In the genomic region with DNA sequence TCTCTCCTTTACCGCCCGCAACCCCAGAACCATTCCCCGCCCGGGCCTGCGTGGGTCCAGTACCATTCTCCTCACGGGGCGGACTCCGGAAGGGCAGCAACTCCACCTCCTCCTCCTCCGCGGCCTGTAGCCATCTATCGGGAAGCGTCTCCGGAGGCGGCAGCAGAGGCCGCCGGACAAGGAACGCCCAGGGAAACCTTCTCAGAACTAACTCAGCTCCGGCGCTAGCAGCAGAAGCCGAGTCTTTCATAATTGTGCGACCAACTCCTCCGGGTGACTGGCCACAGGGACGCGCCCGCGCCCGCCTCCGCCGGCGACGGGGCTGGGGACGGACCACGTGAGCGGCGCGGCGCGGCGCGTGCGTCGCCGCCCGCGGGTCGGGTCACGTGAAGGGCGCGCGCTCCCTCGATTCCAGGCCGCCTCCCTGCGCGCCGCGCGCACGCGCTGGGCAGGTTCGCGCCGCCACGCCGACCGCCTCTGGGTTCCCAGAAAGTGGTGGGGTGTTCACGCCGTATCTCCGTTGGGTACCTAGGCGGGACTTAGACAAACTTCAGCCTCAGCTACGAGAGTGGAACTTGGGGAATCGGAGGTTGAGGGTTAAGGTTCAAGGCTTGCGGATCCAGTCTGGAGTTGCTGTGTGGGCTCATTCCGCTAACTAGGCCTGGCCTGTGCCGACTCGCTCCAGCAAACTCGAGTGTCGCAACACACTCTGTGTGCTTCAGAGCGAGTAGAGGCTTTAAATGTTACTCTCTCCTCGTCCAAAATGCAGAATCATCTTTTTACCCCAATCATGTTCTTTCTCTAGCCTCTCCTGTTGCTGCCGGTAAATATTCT, we compare ENCODE assay signal across 1 cellular context.
TF ChIP-seq lines count a peak whose summit lies in the region.

Gene TRPM7 (minus strand): TSS at position 330 of the 834 bp plus-strand sequence. CDS start 264 bp downstream, at position 66.

TF ChIP-seq in K562, 482 proteins besides CTCF, POLR2A, EP300 and RAD21 (continued from another document):
- TF ChIP-seq TEAD4 (IDR thresholded peaks at IDR 0.05; ENCODE audit: low read length) (peak; percentile 46; the same call in 1 of the 2 replicates), TEAD4 (CRISPR knock-in tag; IDR thresholded peaks at IDR 0.05; ENCODE audit: borderline replicate concordance) (no peak), ZNF444 (CRISPR knock-in tag; IDR thresholded peaks at IDR 0.05) (no peak), TSC22D4 (tag; IDR thresholded peaks at IDR 0.05) (no peak), ZNF707 (CRISPR knock-in tag; conservative IDR thresholded peaks at IDR 0.05) (no peak), HMGN3 (IDR thresholded peaks at IDR 0.05; ENCODE audit: borderline replicate concordance, extremely low read depth, insufficient read length, low read depth, low read length) (peak; percentile 79), ZNF778 (CRISPR knock-in tag; IDR thresholded peaks at IDR 0.05) (no peak), ZNF609 (CRISPR knock-in tag; IDR thresholded peaks at IDR 0.05; ENCODE audit: borderline replicate concordance) (0 out of 2 replicates have a peak, but pooled peaks have one; percentile 78), LARP7 (IDR thresholded peaks at IDR 0.05) (no peak), RAD51 (IDR thresholded peaks at IDR 0.05; ENCODE audit: borderline replicate concordance, low read depth) (peak; percentile 60), TRIM28 (IDR thresholded peaks at IDR 0.05) (no peak), TAF7 (tag; IDR thresholded peaks at IDR 0.05) (peak; percentile 46; the same call in 1 of the 2 replicates), CAMTA2 (CRISPR knock-in tag; conservative IDR thresholded peaks at IDR 0.05) (no peak), SIN3B (IDR thresholded peaks at IDR 0.05; ENCODE audit: low read depth) (peak; percentile 75), CHD4 (IDR thresholded peaks at IDR 0.05; ENCODE audit: insufficient read depth, insufficient replicate concordance, low read depth, low read length, poor library complexity, severe bottlenecking) (no peak), FUS (optimal IDR thresholded peaks at IDR 0.05; ENCODE audit: low read depth, low read length) (no peak), ZNF407 (IDR thresholded peaks at IDR 0.05; ENCODE audit: low read depth) (no peak), HNRNPLL (IDR thresholded peaks at IDR 0.05; ENCODE audit: low read depth, low read length, poor library complexity, severe bottlenecking) (no peak), ESRRA (IDR thresholded peaks at IDR 0.05; ENCODE audit: borderline replicate concordance, low read depth) (peak; percentile 70), ZNF263 (CRISPR knock-in tag; IDR thresholded peaks at IDR 0.05; ENCODE audit: borderline replicate concordance) (no peak), KLF10 (CRISPR knock-in tag; IDR thresholded peaks at IDR 0.05) (no peak), DPF2 (IDR thresholded peaks at IDR 0.05) (no peak; the same call in none of the 2 replicates)
- TF ChIP-seq, protein P1, sequence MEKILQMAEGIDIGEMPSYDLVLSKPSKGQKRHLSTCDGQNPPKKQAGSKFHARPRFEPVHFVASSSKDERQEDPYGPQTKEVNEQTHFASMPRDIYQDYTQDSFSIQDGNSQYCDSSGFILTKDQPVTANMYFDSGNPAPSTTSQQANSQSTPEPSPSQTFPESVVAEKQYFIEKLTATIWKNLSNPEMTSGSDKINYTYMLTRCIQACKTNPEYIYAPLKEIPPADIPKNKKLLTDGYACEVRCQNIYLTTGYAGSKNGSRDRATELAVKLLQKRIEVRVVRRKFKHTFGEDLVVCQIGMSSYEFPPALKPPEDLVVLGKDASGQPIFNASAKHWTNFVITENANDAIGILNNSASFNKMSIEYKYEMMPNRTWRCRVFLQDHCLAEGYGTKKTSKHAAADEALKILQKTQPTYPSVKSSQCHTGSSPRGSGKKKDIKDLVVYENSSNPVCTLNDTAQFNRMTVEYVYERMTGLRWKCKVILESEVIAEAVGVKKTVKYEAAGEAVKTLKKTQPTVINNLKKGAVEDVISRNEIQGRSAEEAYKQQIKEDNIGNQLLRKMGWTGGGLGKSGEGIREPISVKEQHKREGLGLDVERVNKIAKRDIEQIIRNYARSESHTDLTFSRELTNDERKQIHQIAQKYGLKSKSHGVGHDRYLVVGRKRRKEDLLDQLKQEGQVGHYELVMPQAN (IDR thresholded peaks at IDR 0.05; ENCODE audit: borderline replicate concordance) = peak; percentile 75
- TF ChIP-seq, protein P2, sequence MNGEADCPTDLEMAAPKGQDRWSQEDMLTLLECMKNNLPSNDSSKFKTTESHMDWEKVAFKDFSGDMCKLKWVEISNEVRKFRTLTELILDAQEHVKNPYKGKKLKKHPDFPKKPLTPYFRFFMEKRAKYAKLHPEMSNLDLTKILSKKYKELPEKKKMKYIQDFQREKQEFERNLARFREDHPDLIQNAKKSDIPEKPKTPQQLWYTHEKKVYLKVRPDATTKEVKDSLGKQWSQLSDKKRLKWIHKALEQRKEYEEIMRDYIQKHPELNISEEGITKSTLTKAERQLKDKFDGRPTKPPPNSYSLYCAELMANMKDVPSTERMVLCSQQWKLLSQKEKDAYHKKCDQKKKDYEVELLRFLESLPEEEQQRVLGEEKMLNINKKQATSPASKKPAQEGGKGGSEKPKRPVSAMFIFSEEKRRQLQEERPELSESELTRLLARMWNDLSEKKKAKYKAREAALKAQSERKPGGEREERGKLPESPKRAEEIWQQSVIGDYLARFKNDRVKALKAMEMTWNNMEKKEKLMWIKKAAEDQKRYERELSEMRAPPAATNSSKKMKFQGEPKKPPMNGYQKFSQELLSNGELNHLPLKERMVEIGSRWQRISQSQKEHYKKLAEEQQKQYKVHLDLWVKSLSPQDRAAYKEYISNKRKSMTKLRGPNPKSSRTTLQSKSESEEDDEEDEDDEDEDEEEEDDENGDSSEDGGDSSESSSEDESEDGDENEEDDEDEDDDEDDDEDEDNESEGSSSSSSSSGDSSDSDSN (IDR thresholded peaks at IDR 0.05; ENCODE audit: borderline replicate concordance in 1 of 2, low read depth in 2 of 2, low read length in 2 of 2) = peak in 1 of 2 experiments; percentile 92; a peak in 1 of 4 replicates
- TF ChIP-seq, protein P3, sequence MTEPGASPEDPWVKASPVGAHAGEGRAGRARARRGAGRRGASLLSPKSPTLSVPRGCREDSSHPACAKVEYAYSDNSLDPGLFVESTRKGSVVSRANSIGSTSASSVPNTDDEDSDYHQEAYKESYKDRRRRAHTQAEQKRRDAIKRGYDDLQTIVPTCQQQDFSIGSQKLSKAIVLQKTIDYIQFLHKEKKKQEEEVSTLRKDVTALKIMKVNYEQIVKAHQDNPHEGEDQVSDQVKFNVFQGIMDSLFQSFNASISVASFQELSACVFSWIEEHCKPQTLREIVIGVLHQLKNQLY (CRISPR knock-in tag; conservative IDR thresholded peaks at IDR 0.05) = peak; percentile 29 to 83; a peak in 1 of 4 replicates
